Comparison of ENCODE assay signal across 1 cellular context in genomic region chr14:33118653-33119052, GRCh38.
TF ChIP-seq lines count a peak whose summit lies in the region.

No MANE protein-coding gene starts in this region.

TF ChIP-seq in HepG2, 621 proteins besides CTCF, POLR2A, EP300 and RAD21:
- TF ChIP-seq NR3C1 (CRISPR knock-in tag; IDR thresholded peaks at IDR 0.05), result no peak
- TF ChIP-seq GLI4 (CRISPR knock-in tag; IDR thresholded peaks at IDR 0.05; ENCODE audit: borderline replicate concordance), result no peak
- TF ChIP-seq ETV6 (CRISPR knock-in tag; conservative IDR thresholded peaks at IDR 0.05), result no peak
- no peak for TF ChIP-seq AFF4 (CRISPR knock-in tag; IDR thresholded peaks at IDR 0.05)
- no peak for TF ChIP-seq HHEX (CRISPR knock-in tag; IDR thresholded peaks at IDR 0.05)
- TF ChIP-seq ZBTB33 (CRISPR knock-in tag; IDR thresholded peaks at IDR 0.05), result no peak
- no peak for TF ChIP-seq REXO4 (CRISPR knock-in tag; IDR thresholded peaks at IDR 0.05; ENCODE audit: borderline replicate concordance)
- TF ChIP-seq SALL2 (CRISPR knock-in tag; IDR thresholded peaks at IDR 0.05), result no peak
- no peak for TF ChIP-seq HMGXB4 (CRISPR knock-in tag; IDR thresholded peaks at IDR 0.05; ENCODE audit: borderline replicate concordance in 1 of 2, low read depth in 1 of 2)
- TF ChIP-seq HCFC1 (IDR thresholded peaks at IDR 0.05; ENCODE audit: low read depth, low read length), result no peak
- TF ChIP-seq SNAPC4 (CRISPR knock-in tag; IDR thresholded peaks at IDR 0.05), result no peak
- no peak for TF ChIP-seq KDM2A (CRISPR knock-in tag; IDR thresholded peaks at IDR 0.05; ENCODE audit: borderline replicate concordance, low read depth)
- no peak for TF ChIP-seq ZFAT (CRISPR knock-in tag; conservative IDR thresholded peaks at IDR 0.05)
- TF ChIP-seq ZGPAT (CRISPR knock-in tag; IDR thresholded peaks at IDR 0.05), result no peak
- TF ChIP-seq, protein P1, sequence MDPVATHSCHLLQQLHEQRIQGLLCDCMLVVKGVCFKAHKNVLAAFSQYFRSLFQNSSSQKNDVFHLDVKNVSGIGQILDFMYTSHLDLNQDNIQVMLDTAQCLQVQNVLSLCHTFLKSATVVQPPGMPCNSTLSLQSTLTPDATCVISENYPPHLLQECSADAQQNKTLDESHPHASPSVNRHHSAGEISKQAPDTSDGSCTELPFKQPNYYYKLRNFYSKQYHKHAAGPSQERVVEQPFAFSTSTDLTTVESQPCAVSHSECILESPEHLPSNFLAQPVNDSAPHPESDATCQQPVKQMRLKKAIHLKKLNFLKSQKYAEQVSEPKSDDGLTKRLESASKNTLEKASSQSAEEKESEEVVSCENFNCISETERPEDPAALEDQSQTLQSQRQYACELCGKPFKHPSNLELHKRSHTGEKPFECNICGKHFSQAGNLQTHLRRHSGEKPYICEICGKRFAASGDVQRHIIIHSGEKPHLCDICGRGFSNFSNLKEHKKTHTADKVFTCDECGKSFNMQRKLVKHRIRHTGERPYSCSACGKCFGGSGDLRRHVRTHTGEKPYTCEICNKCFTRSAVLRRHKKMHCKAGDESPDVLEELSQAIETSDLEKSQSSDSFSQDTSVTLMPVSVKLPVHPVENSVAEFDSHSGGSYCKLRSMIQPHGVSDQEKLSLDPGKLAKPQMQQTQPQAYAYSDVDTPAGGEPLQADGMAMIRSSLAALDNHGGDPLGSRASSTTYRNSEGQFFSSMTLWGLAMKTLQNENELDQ (CRISPR knock-in tag; IDR thresholded peaks at IDR 0.05; ENCODE audit: borderline replicate concordance), result no peak
- no peak for TF ChIP-seq ZNF7 (CRISPR knock-in tag; IDR thresholded peaks at IDR 0.05)
- no peak for TF ChIP-seq ZFP62 (CRISPR knock-in tag; IDR thresholded peaks at IDR 0.05)
- TF ChIP-seq BRD4 (CRISPR knock-in tag; IDR thresholded peaks at IDR 0.05), result no peak
